In genomic region chr16:678858-679807, GRCh38 we compare ENCODE assay signal across 1 cellular context.
A peak's percentile ranks its signal among the peaks of the same experiment; 100 is the strongest.
TF ChIP-seq lines count a peak whose summit lies in the region.

No MANE protein-coding gene starts in this region.

TF ChIP-seq in K562, 482 proteins besides CTCF, POLR2A, EP300 and RAD21 (continued from another document and continues in another):
- TF ChIP-seq ZNF518B (CRISPR knock-in tag; IDR thresholded peaks at IDR 0.05) (no peak), PHTF2 (CRISPR knock-in tag; IDR thresholded peaks at IDR 0.05) (no peak), CGGBP1 (CRISPR knock-in tag; IDR thresholded peaks at IDR 0.05) (no peak), XRCC5 (IDR thresholded peaks at IDR 0.05; ENCODE audit: low read depth, low read length) (no peak), CBX8 (IDR thresholded peaks at IDR 0.05; ENCODE audit: borderline replicate concordance, extremely low read depth, low read depth, low read length, poor library complexity, severe bottlenecking) (no peak), IFI16 (CRISPR knock-in tag; IDR thresholded peaks at IDR 0.05) (no peak), SIN3B (IDR thresholded peaks at IDR 0.05; ENCODE audit: low read depth) (no peak), SFPQ (IDR thresholded peaks at IDR 0.05; ENCODE audit: low read depth, low read length) (no peak), E2F8 (IDR thresholded peaks at IDR 0.05; ENCODE audit: low read depth, partially characterized antibody) (no peak), HMGXB4 (CRISPR knock-in tag; IDR thresholded peaks at IDR 0.05) (no peak), TCF15 (CRISPR knock-in tag; IDR thresholded peaks at IDR 0.05) (no peak), KDM1A (IDR thresholded peaks at IDR 0.05) (no peak), ZNF551 (CRISPR knock-in tag; IDR thresholded peaks at IDR 0.05) (no peak), CHCHD3 (CRISPR knock-in tag; IDR thresholded peaks at IDR 0.05) (no peak), POLR2G (IDR thresholded peaks at IDR 0.05; ENCODE audit: low read depth, low read length) (peak; percentile 67), GABPB2 (CRISPR knock-in tag; conservative IDR thresholded peaks at IDR 0.05) (no peak), ZNF140 (CRISPR knock-in tag; IDR thresholded peaks at IDR 0.05) (no peak), ZNF12 (CRISPR knock-in tag; IDR thresholded peaks at IDR 0.05) (no peak), CBFA2T3 (IDR thresholded peaks at IDR 0.05) (no peak), ATF6 (CRISPR knock-in tag; IDR thresholded peaks at IDR 0.05) (no peak), ZNF41 (CRISPR knock-in tag; conservative IDR thresholded peaks at IDR 0.05) (no peak), ZNF398 (CRISPR knock-in tag; IDR thresholded peaks at IDR 0.05) (no peak), NR2C1 (IDR thresholded peaks at IDR 0.05) (no peak), NR2C1 (tag; IDR thresholded peaks at IDR 0.05) (no peak), GTF2A2 (tag; IDR thresholded peaks at IDR 0.05) (no peak), ZNF740 (CRISPR knock-in tag; IDR thresholded peaks at IDR 0.05) (no peak), ZNF740 (tag; IDR thresholded peaks at IDR 0.05) (no peak), PCBP2 (IDR thresholded peaks at IDR 0.05; ENCODE audit: low read depth, low read length, poor library complexity, severe bottlenecking) (no peak), GMEB1 (CRISPR knock-in tag; IDR thresholded peaks at IDR 0.05) (no peak), BRD9 (IDR thresholded peaks at IDR 0.05; ENCODE audit: low read depth, partially characterized antibody) (no peak), ZNF589 (CRISPR knock-in tag; IDR thresholded peaks at IDR 0.05; ENCODE audit: low read depth) (no peak), NELFE (IDR thresholded peaks at IDR 0.05; ENCODE audit: insufficient read depth, insufficient read length) (no peak), STAT5A (IDR thresholded peaks at IDR 0.05; ENCODE audit: borderline replicate concordance, low read length) (no peak), ZBTB34 (CRISPR knock-in tag; IDR thresholded peaks at IDR 0.05) (no peak), RBM25 (IDR thresholded peaks at IDR 0.05; ENCODE audit: low read depth, low read length, severe bottlenecking) (no peak), NR3C1 (CRISPR knock-in tag; IDR thresholded peaks at IDR 0.05) (no peak), ZNF77 (CRISPR knock-in tag; IDR thresholded peaks at IDR 0.05) (no peak), ELF1 (tag; IDR thresholded peaks at IDR 0.05) (no peak), ZFX (CRISPR knock-in tag; IDR thresholded peaks at IDR 0.05) (no peak), ZNF561 (CRISPR knock-in tag; conservative IDR thresholded peaks at IDR 0.05) (no peak), ZFP30 (CRISPR knock-in tag; IDR thresholded peaks at IDR 0.05; ENCODE audit: borderline replicate concordance) (no peak), KAT8 (IDR thresholded peaks at IDR 0.05; ENCODE audit: low read depth) (no peak), FOSL1 (tag; conservative IDR thresholded peaks at IDR 0.05) (no peak), ZNF395 (CRISPR knock-in tag; IDR thresholded peaks at IDR 0.05) (no peak), NFATC3 (IDR thresholded peaks at IDR 0.05) (no peak), SAFB2 (IDR thresholded peaks at IDR 0.05; ENCODE audit: borderline replicate concordance, low read depth, low read length, severe bottlenecking) (no peak), CAMTA2 (CRISPR knock-in tag; conservative IDR thresholded peaks at IDR 0.05) (no peak)
